ENCODE assay signal across 1 cellular context in the genomic region with DNA sequence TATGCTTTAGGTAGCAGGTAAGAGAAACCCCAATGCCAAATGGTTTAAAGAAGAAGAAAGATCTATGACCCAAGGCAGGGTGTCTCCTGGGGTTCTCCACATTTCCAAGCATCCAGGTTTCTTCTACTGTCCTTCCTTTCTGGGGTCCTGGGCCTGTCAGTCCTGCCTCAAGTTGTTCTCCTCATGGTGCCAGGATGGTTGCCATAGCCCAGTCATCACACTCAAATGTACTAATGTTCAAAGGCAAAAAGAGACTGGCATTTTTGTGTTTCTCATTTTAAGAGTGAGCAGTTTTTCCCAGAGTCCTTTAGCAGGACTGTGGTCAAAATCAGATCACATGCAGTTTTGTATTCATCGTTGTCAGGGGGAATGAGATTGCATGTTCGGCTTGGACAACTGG.
A peak's percentile ranks its signal among the peaks of the same experiment; 100 is the strongest.
TF ChIP-seq lines count a peak whose summit lies in the region.

No MANE protein-coding gene starts in this region.

TF ChIP-seq in H1, 55 proteins besides CTCF, POLR2A, EP300 and RAD21:
- TF ChIP-seq KDM1A (IDR thresholded peaks at IDR 0.05; ENCODE audit: borderline replicate concordance, low read length) (peak; percentile 69), EGR1 (IDR thresholded peaks at IDR 0.05; ENCODE audit: borderline replicate concordance, low read depth, low read length) (no peak)
- TF ChIP-seq, protein P1, sequence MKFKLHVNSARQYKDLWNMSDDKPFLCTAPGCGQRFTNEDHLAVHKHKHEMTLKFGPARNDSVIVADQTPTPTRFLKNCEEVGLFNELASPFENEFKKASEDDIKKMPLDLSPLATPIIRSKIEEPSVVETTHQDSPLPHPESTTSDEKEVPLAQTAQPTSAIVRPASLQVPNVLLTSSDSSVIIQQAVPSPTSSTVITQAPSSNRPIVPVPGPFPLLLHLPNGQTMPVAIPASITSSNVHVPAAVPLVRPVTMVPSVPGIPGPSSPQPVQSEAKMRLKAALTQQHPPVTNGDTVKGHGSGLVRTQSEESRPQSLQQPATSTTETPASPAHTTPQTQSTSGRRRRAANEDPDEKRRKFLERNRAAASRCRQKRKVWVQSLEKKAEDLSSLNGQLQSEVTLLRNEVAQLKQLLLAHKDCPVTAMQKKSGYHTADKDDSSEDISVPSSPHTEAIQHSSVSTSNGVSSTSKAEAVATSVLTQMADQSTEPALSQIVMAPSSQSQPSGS (IDR thresholded peaks at IDR 0.05; ENCODE audit: low read length), result no peak
- TF ChIP-seq, protein P2, sequence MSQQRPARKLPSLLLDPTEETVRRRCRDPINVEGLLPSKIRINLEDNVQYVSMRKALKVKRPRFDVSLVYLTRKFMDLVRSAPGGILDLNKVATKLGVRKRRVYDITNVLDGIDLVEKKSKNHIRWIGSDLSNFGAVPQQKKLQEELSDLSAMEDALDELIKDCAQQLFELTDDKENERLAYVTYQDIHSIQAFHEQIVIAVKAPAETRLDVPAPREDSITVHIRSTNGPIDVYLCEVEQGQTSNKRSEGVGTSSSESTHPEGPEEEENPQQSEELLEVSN (IDR thresholded peaks at IDR 0.05), result no peak
